In the genomic region with DNA sequence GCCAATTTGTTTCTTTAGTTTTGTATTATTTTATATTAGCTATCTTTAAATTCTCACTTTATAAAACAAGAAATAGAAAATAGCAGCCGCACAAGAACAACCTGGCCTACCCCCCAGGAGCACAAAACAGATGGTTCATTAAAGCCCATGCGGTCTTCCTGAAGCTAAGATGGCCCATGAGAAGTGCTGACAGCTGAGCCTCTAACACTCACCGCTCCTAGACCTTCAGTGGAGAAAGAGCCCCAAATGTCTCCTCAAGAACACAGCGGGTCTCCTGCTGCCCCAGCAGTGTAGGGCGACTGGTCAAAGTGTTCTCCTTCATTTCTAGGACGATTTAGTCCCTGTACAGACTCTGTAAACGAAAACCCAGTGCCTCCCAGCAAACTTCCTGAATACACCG, we compare ENCODE assay signal across 12 cellular contexts. TPM values are rescaled to one million over a fixed set of nuclear protein-coding genes. Genes with fewer than 3 reads are reported as not detected.
A peak's percentile ranks its signal among the peaks of the same experiment; 100 is the strongest.
DNase-seq lines count a peak whose midpoint lies in the region; ATAC-seq and TF ChIP-seq lines count a peak whose summit lies in the region.
"Had no signal": no experiment of that assay in that cellular context is flagged by ENCODE, and none has a peak within 500 bp of the region (broad histone marks: within the 10 kb centered on the region; RNA-seq: fewer than 3 reads in every experiment).

No MANE protein-coding gene starts in this region.

- H3K27me3 Mint-ChIP-seq in effector memory CD8-positive, alpha-beta T cell: no peaks in the 10 kb centered on the region
- no peaks in the 10 kb centered on the region for H3K27me3 Mint-ChIP-seq in progenitor cell of endocrine pancreas

- H3K4me1 Mint-ChIP-seq in effector memory CD8-positive, alpha-beta T cell (ENCODE audit: low read depth in 2 of 2): peaks cover 71 to 85% of the 10 kb centered on the region in 2 donors
- H3K4me1 Mint-ChIP-seq in progenitor cell of endocrine pancreas (ENCODE audit: low read depth): peaks cover 5% of the 10 kb centered on the region

- peak overlapping the region; percentile 93 to 99 for H3K27ac Mint-ChIP-seq in effector memory CD8-positive, alpha-beta T cell
- H3K27ac Mint-ChIP-seq in progenitor cell of endocrine pancreas: peak overlapping the region; percentile 84
- H3K27ac Mint-ChIP-seq: HFFc6 had no signal

- H3K4me3 Mint-ChIP-seq in effector memory CD8-positive, alpha-beta T cell: peak overlapping the region; percentile 75 to 88
- no peak overlapping the region for H3K4me3 Mint-ChIP-seq in progenitor cell of endocrine pancreas (ENCODE audit: low read depth)
- H3K4me3 Mint-ChIP-seq: HFFc6, neural progenitor cell had no signal

- no peaks in the 10 kb centered on the region for H3K9me3 Mint-ChIP-seq in effector memory CD8-positive, alpha-beta T cell
- no peaks in the 10 kb centered on the region for H3K9me3 Mint-ChIP-seq in progenitor cell of endocrine pancreas (ENCODE audit: low read depth)
- H3K9me3 Mint-ChIP-seq: HFFc6, neural progenitor cell had no signal

- ATAC-seq in effector memory CD8-positive, alpha-beta T cell (replicated peaks): no peak

- DNase-seq in DMS 273 (lab: John Stamatoyannopoulos, UW; ENCODE audit: unreplicated experiment) (peak; percentile 39), DMS 273 treated with DMSO at 0.1 percent for 48 hours (lab: John Stamatoyannopoulos, UW) (no peak), NCI-H524 treated with DMSO at 0.1 percent for 48 hours (lab: John Stamatoyannopoulos, UW) (peak; percentile 47), progenitor cell of endocrine pancreas (ENCODE audit: low spot score, unreplicated experiment) (no peak), DMS79 (lab: John Stamatoyannopoulos, UW) (no peak), superior temporal gyrus (ENCODE audit: extremely low spot score) (no peak), MV-4-11 (lab: John Stamatoyannopoulos, UW) (no peak)
- no peak for DNase-seq in effector memory CD8-positive, alpha-beta T cell
- DNase-seq: brain microvascular endothelial cell, DMS79 treated with DMSO at 0.1 percent for 48 hours, HFFc6 had no signal

- peaks cover 27% of the 10 kb centered on the region for H3K36me3 Mint-ChIP-seq in effector memory CD8-positive, alpha-beta T cell (ENCODE audit: insufficient read depth)
- peaks cover 1% of the 10 kb centered on the region for H3K36me3 Mint-ChIP-seq in progenitor cell of endocrine pancreas (ENCODE audit: insufficient read depth)

- TF ChIP-seq CTCF in progenitor cell of endocrine pancreas (IDR thresholded peaks at IDR 0.05; ENCODE audit: unreplicated experiment): no peak

RNA-seq across cellular contexts. Expression of a gene that starts 45.1 kb away (rescaled TPM):
- total RNA-seq in progenitor cell of endocrine pancreas: 22.8 and 25.9 TPM in 2 replicates

Comparison
In these comparisons a context has a peak if more than half of its experiments do, and no peak if none do; other contexts are left out.
1. DNase-seq: peak in DMS 273 (single experiment) and NCI-H524 treated with DMSO at 0.1 percent for 48 hours (single experiment); none in DMS 273 treated with DMSO at 0.1 percent for 48 hours (single experiment), effector memory CD8-positive, alpha-beta T cell (0 of 3), progenitor cell of endocrine pancreas (single experiment), DMS79 (single experiment), superior temporal gyrus (single experiment) and MV-4-11 (single experiment).